Comparison of ENCODE assay signal across 26 cellular contexts in the genomic region with DNA sequence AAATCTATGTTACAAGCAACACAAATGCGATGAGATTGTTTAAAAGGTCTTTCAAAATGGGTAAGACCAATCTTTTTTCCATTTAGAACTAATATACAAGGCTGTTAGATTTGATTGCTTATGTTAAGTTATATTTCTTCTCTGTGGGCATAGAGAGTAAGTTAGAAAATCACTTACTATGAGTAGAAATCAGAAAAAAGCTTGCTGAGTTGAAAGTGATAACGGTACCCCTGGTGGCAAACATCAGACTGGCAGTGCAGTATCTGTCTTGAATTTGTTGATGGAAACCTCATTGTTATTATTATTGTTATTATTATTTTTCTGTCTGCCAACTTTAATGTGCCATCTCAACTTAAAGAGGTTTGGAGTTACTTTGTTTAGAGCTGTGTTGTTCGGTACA. TPM values are rescaled to one million over a fixed set of nuclear protein-coding genes. Genes with fewer than 3 reads are reported as not detected.
DNase-seq lines count a peak whose midpoint lies in the region; ATAC-seq and TF ChIP-seq lines count a peak whose summit lies in the region.
"Had no signal": no experiment of that assay in that cellular context is flagged by ENCODE, and none has a peak within 500 bp of the region (broad histone marks: within the 10 kb centered on the region; RNA-seq: fewer than 3 reads in every experiment).

No MANE protein-coding gene starts in this region.

- H3K36me3 ChIP-seq in BE2C (no peaks in the 10 kb centered on the region), Loucy (ENCODE audit: insufficient read depth, low read length) (no peaks in the 10 kb centered on the region), osteoblast (ENCODE audit: insufficient read depth, low read length) (peaks cover 16% of the 10 kb centered on the region)
- H3K36me3 ChIP-seq: right lobe of liver, upper lobe of left lung had no signal

- H3K4me2 ChIP-seq in Loucy (ENCODE audit: low read depth, low read length, poor library complexity, severe bottlenecking) = no peak overlapping the region
- no peak overlapping the region for H3K4me2 ChIP-seq in osteoblast (ENCODE audit: insufficient read depth, low read length)

- no peaks in the 10 kb centered on the region for H3K9me3 ChIP-seq in BE2C
- H3K9me3 ChIP-seq in Loucy (ENCODE audit: insufficient read depth, low read depth, low read length) = no peaks in the 10 kb centered on the region
- no peaks in the 10 kb centered on the region for H3K9me3 ChIP-seq in osteoblast (ENCODE audit: low read depth, low read length)
- H3K9me3 ChIP-seq: right lobe of liver, upper lobe of left lung had no signal

- DNase-seq in BE2C = no peak
- DNase-seq in epithelial cell of esophagus (ENCODE audit: low read depth) = no peak
- DNase-seq in osteoblast (ENCODE audit: insufficient read length, low spot score, missing footprints) = no peak
- no peak for DNase-seq in SKM-1 (lab: John Stamatoyannopoulos, UW; ENCODE audit: unreplicated experiment)
- DNase-seq in glomerular visceral epithelial cell (ENCODE audit: extremely low spot score) = no peak
- no peak for DNase-seq in stimulated activated CD4-positive, alpha-beta T cell treated with anti-CD3 and anti-CD28 coated beads, Interleukin-4, amount 100 ng/mL, for 24 hours
- DNase-seq: activated CD4-positive, alpha-beta T cell treated with anti-CD3 and anti-CD28 coated beads, Interleukin-2, amount 50 U/mL, for 4 hours; anterior cingulate cortex; effector CD4-positive, alpha-beta T cell; islet precursor cell; left ventricle myocardium superior; natural killer cell; NCI-H1417 treated with DMSO at 0.1 percent for 48 hours; NCI-H2081 treated with DMSO at 0.1 percent for 48 hours; NCI-H446; OCI-M1; right lobe of liver; T1000; upper lobe of left lung had no signal

- no peaks in the 10 kb centered on the region for H3K27me3 ChIP-seq in BE2C
- H3K27me3 ChIP-seq in Loucy (ENCODE audit: insufficient read depth, low read length, poor library complexity, severe bottlenecking) = no peaks in the 10 kb centered on the region
- no peaks in the 10 kb centered on the region for H3K27me3 ChIP-seq in osteoblast (ENCODE audit: insufficient read depth, low read length)
- H3K27me3 ChIP-seq: right lobe of liver, upper lobe of left lung had no signal

- H3K79me2 ChIP-seq in Loucy (ENCODE audit: insufficient read depth, low read length) = no peaks in the 10 kb centered on the region
- no peaks in the 10 kb centered on the region for H3K79me2 ChIP-seq in osteoblast (ENCODE audit: insufficient read depth, low read length)
- H3K79me2 ChIP-seq: parathyroid adenoma had no signal

- H3K27ac ChIP-seq in osteoblast (ENCODE audit: low read depth, low read length) = no peak overlapping the region
- H3K27ac ChIP-seq: C4-2B, parathyroid adenoma, right lobe of liver, upper lobe of left lung had no signal

- H3F3A ChIP-seq in Loucy (ENCODE audit: low read depth) = no peaks in the 10 kb centered on the region

- H2AFZ ChIP-seq in Loucy (ENCODE audit: low read length) (no peak overlapping the region), osteoblast (ENCODE audit: low read length) (no peak overlapping the region)
- H2AFZ ChIP-seq: parathyroid adenoma had no signal

- H4K20me1 ChIP-seq in Loucy (ENCODE audit: insufficient read depth, low read length, poor library complexity, severe bottlenecking) (no peaks in the 10 kb centered on the region), osteoblast (ENCODE audit: insufficient read depth, low read length) (no peaks in the 10 kb centered on the region)

- no peak overlapping the region for H3K9ac ChIP-seq in Loucy (ENCODE audit: low read depth, low read length, poor library complexity, severe bottlenecking)
- H3K9ac ChIP-seq: parathyroid adenoma had no signal

- H3K4me1 ChIP-seq in BE2C = peaks cover 2% of the 10 kb centered on the region; the same call in 1 of the 2 replicates
- peaks cover 20% of the 10 kb centered on the region for H3K4me1 ChIP-seq in Loucy (ENCODE audit: insufficient read depth, low read length, poor library complexity, severe bottlenecking)
- peaks cover 16% of the 10 kb centered on the region for H3K4me1 ChIP-seq in osteoblast (ENCODE audit: insufficient read depth, low read length)
- H3K4me1 ChIP-seq: parathyroid adenoma had no signal

- ATAC-seq in GM21360 (IDR thresholded peaks at IDR 0.05; ENCODE audit: unreplicated experiment) = no peak
- ATAC-seq: activated naive CD4-positive, alpha-beta T cell treated with anti-CD3 and anti-CD28 coated beads, Interleukin-2, amount 50 U/mL, for 72 hours; esophagus mucosa; left ventricle myocardium superior; natural killer cell; right lobe of liver; WTC11 had no signal

- no peaks in the 10 kb centered on the region for H3K9me2 ChIP-seq in Loucy (replicated peaks; ENCODE audit: low read depth, low read length)

- no peak overlapping the region for H3K4me3 ChIP-seq in BE2C (ENCODE audit: low read depth, low read length)
- no peak overlapping the region for H3K4me3 ChIP-seq in Loucy (ENCODE audit: low read length, poor library complexity, severe bottlenecking)
- no peak overlapping the region for H3K4me3 ChIP-seq in epithelial cell of esophagus (ENCODE audit: low read length)
- H3K4me3 ChIP-seq in osteoblast (ENCODE audit: insufficient read depth, low read length) = no peak overlapping the region
- H3K4me3 ChIP-seq: right lobe of liver, upper lobe of left lung had no signal

- TF ChIP-seq CTCF in BE2C (IDR thresholded peaks at IDR 0.05; ENCODE audit: low read depth, low read length) (peak; percentile 23; the same call in 1 of the 2 replicates), Loucy (conservative IDR thresholded peaks at IDR 0.05; ENCODE audit: low read length) (peak; percentile 39; the same call in 1 of the 2 replicates), epithelial cell of esophagus (IDR thresholded peaks at IDR 0.05; ENCODE audit: insufficient read depth, low read depth, low read length, missing control alignments) (peak; percentile 13), osteoblast (IDR thresholded peaks at IDR 0.05; ENCODE audit: extremely low read depth, low read depth, low read length) (peak; percentile 25)

RNA-seq across cellular contexts. Expression of a gene that starts 12.4 kb away (rescaled TPM):
- not detected for polyA plus RNA-seq in BE2C (2012; ENCODE audit: insufficient read depth, insufficient read length, low read depth)
- 33.9 and 50.3 TPM in 2 replicates for total RNA-seq in osteoblast
- total RNA-seq: activated naive CD4-positive, alpha-beta T cell treated with anti-CD3 and anti-CD28 coated beads, Interleukin-2, amount 50 U/mL, for 72 hours had no signal
